In genomic region chr6:131136021-131136847, GRCh38 we compare ENCODE assay signal across 1 cellular context.
A peak's percentile ranks its signal among the peaks of the same experiment; 100 is the strongest.
TF ChIP-seq lines count a peak whose summit lies in the region.

No MANE protein-coding gene starts in this region.

TF ChIP-seq in HepG2, 621 proteins besides CTCF, POLR2A, EP300 and RAD21 (continued from another document and continues in another):
- TF ChIP-seq GZF1 (CRISPR knock-in tag; IDR thresholded peaks at IDR 0.05) (0 out of 2 replicates have a peak, but pooled peaks have one; percentile 41), ZNF274 (CRISPR knock-in tag; IDR thresholded peaks at IDR 0.05) (no peak), MED1 (CRISPR knock-in tag; IDR thresholded peaks at IDR 0.05) (peak; percentile 29), ZNF788 (CRISPR knock-in tag; IDR thresholded peaks at IDR 0.05; ENCODE audit: borderline replicate concordance) (no peak), TAF15 (IDR thresholded peaks at IDR 0.05; ENCODE audit: low read depth, low read length, poor library complexity, severe bottlenecking) (no peak), FOXO1 (CRISPR knock-in tag; IDR thresholded peaks at IDR 0.05) (peak; percentile 10; the same call in 1 of the 2 replicates), ZNF7 (CRISPR knock-in tag; IDR thresholded peaks at IDR 0.05) (no peak), DMAP1 (CRISPR knock-in tag; IDR thresholded peaks at IDR 0.05) (peak; percentile 72), SRF (IDR thresholded peaks at IDR 0.05; ENCODE audit: low read depth, low read length) (peak; percentile 83), TEAD3 (CRISPR knock-in tag; optimal IDR thresholded peaks at IDR 0.05; ENCODE audit: borderline replicate concordance) (peak; percentile 85), ATF7-NPFF (CRISPR knock-in tag; IDR thresholded peaks at IDR 0.05; ENCODE audit: low read depth) (no peak), ZNF335 (CRISPR knock-in tag; IDR thresholded peaks at IDR 0.05) (0 out of 2 replicates have a peak, but pooled peaks have one; percentile 24), CREM (IDR thresholded peaks at IDR 0.05) (no peak; the same call in 1 of the 2 replicates), CREM (CRISPR knock-in tag; IDR thresholded peaks at IDR 0.05) (0 out of 2 replicates have a peak, but pooled peaks have one; percentile 5), ZNF12 (CRISPR knock-in tag; IDR thresholded peaks at IDR 0.05) (0 out of 2 replicates have a peak, but pooled peaks have one; percentile 11), GABPB1 (CRISPR knock-in tag; IDR thresholded peaks at IDR 0.05) (peak; percentile 8; the same call in 1 of the 2 replicates), RCOR2 (CRISPR knock-in tag; IDR thresholded peaks at IDR 0.05) (peak; percentile 72; the same call in 1 of the 2 replicates), RARA (CRISPR knock-in tag; IDR thresholded peaks at IDR 0.05) (peak; percentile 25; the same call in 1 of the 2 replicates), MATR3 (CRISPR knock-in tag; IDR thresholded peaks at IDR 0.05) (no peak), MAFK (conservative IDR thresholded peaks at IDR 0.05 in 1 of 2, IDR thresholded peaks at IDR 0.05 in 1 of 2; ENCODE audit: low read length in 2 of 2) (peak; percentile 38 to 57), RBFOX2 (IDR thresholded peaks at IDR 0.05; ENCODE audit: low read depth, low read length) (no peak), ZKSCAN8 (CRISPR knock-in tag; IDR thresholded peaks at IDR 0.05; ENCODE audit: borderline replicate concordance) (peak; percentile 43; the same call in 1 of the 2 replicates), MTF2 (CRISPR knock-in tag; IDR thresholded peaks at IDR 0.05; ENCODE audit: borderline replicate concordance) (no peak), NBN (conservative IDR thresholded peaks at IDR 0.05) (no peak), ARID5B (CRISPR knock-in tag; IDR thresholded peaks at IDR 0.05) (peak; percentile 14; the same call in 1 of the 2 replicates), NFRKB (IDR thresholded peaks at IDR 0.05) (no peak), KMT2B (CRISPR knock-in tag; IDR thresholded peaks at IDR 0.05) (peak; percentile 91), KLF13 (CRISPR knock-in tag; IDR thresholded peaks at IDR 0.05) (no peak), GLI4 (CRISPR knock-in tag; IDR thresholded peaks at IDR 0.05; ENCODE audit: borderline replicate concordance) (peak; percentile 67; the same call in 1 of the 2 replicates), NCOR1 (IDR thresholded peaks at IDR 0.05; ENCODE audit: borderline replicate concordance, low read length) (peak; percentile 20; the same call in 1 of the 2 replicates), ZNF44 (CRISPR knock-in tag; IDR thresholded peaks at IDR 0.05) (peak; percentile 84; the same call in 1 of the 2 replicates), SP140L (CRISPR knock-in tag; IDR thresholded peaks at IDR 0.05; ENCODE audit: borderline replicate concordance) (no peak), RBM39 (IDR thresholded peaks at IDR 0.05; ENCODE audit: low read depth, low read length, poor library complexity, severe bottlenecking) (no peak), KLF16 (CRISPR knock-in tag; IDR thresholded peaks at IDR 0.05) (0 out of 4 replicates have a peak, but pooled peaks of 1 of the 2 experiments have one; percentile 37), MAFF (IDR thresholded peaks at IDR 0.05; ENCODE audit: low read depth, low read length) (peak; percentile 54), MIXL1 (CRISPR knock-in tag; IDR thresholded peaks at IDR 0.05) (peak; percentile 38; the same call in 1 of the 2 replicates), KMT2A (CRISPR knock-in tag; IDR thresholded peaks at IDR 0.05) (peak; percentile 87), PHF8 (CRISPR knock-in tag; IDR thresholded peaks at IDR 0.05) (0 out of 2 replicates have a peak, but pooled peaks have one; percentile 3), MTF1 (CRISPR knock-in tag; IDR thresholded peaks at IDR 0.05) (peak; percentile 27; the same call in 1 of the 2 replicates), ERF (CRISPR knock-in tag; IDR thresholded peaks at IDR 0.05) (0 out of 2 replicates have a peak, but pooled peaks have one; percentile 32), ZNF468 (CRISPR knock-in tag; IDR thresholded peaks at IDR 0.05) (no peak), RXRB (CRISPR knock-in tag; IDR thresholded peaks at IDR 0.05; ENCODE audit: borderline replicate concordance) (peak; percentile 57; the same call in 1 of the 2 replicates), NONO (IDR thresholded peaks at IDR 0.05) (no peak), NONO (CRISPR knock-in tag; conservative IDR thresholded peaks at IDR 0.05) (0 out of 2 replicates have a peak, but pooled peaks have one; percentile 36), KAT8 (CRISPR knock-in tag; IDR thresholded peaks at IDR 0.05) (0 out of 2 replicates have a peak, but pooled peaks have one; percentile 39), ZNF124 (CRISPR knock-in tag; IDR thresholded peaks at IDR 0.05) (0 out of 2 replicates have a peak, but pooled peaks have one; percentile 28), NR2C2 (CRISPR knock-in tag; IDR thresholded peaks at IDR 0.05; ENCODE audit: borderline replicate concordance) (peak; percentile 74; the same call in 1 of the 2 replicates), ASH2L (IDR thresholded peaks at IDR 0.05; ENCODE audit: insufficient read length, low read depth, low read length) (peak; percentile 81), TAF1 (CRISPR knock-in tag; IDR thresholded peaks at IDR 0.05) (peak; percentile 7; the same call in 1 of the 2 replicates)
- TF ChIP-seq, protein P1, sequence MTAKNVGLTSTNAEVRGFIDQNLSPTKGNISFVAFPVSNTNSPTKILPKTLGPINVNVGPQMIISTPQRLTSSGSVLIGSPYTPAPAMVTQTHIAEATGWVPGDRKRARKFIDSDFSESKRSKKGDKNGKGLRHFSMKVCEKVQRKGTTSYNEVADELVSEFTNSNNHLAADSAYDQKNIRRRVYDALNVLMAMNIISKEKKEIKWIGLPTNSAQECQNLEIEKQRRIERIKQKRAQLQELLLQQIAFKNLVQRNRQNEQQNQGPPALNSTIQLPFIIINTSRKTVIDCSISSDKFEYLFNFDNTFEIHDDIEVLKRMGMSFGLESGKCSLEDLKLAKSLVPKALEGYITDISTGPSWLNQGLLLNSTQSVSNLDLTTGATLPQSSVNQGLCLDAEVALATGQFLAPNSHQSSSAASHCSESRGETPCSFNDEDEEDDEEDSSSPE (CRISPR knock-in tag; IDR thresholded peaks at IDR 0.05): peak; percentile 94
- TF ChIP-seq, protein P2, sequence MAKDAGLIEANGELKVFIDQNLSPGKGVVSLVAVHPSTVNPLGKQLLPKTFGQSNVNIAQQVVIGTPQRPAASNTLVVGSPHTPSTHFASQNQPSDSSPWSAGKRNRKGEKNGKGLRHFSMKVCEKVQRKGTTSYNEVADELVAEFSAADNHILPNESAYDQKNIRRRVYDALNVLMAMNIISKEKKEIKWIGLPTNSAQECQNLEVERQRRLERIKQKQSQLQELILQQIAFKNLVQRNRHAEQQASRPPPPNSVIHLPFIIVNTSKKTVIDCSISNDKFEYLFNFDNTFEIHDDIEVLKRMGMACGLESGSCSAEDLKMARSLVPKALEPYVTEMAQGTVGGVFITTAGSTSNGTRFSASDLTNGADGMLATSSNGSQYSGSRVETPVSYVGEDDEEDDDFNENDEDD (CRISPR knock-in tag; IDR thresholded peaks at IDR 0.05; ENCODE audit: borderline replicate concordance): peak; percentile 90; the same call in 1 of the 2 replicates
- TF ChIP-seq, protein P3, sequence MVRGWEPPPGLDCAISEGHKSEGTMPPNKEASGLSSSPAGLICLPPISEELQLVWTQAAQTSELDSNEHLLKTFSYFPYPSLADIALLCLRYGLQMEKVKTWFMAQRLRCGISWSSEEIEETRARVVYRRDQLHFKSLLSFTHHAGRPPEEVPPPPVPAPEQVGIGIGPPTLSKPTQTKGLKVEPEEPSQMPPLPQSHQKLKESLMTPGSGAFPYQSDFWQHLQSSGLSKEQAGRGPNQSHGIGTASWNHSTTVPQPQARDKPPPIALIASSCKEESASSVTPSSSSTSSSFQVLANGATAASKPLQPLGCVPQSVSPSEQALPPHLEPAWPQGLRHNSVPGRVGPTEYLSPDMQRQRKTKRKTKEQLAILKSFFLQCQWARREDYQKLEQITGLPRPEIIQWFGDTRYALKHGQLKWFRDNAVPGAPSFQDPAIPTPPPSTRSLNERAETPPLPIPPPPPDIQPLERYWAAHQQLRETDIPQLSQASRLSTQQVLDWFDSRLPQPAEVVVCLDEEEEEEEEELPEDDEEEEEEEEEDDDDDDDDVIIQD (CRISPR knock-in tag; IDR thresholded peaks at IDR 0.05; ENCODE audit: low read depth): peak; percentile 39; the same call in 1 of the 2 replicates
- TF ChIP-seq, protein P4, sequence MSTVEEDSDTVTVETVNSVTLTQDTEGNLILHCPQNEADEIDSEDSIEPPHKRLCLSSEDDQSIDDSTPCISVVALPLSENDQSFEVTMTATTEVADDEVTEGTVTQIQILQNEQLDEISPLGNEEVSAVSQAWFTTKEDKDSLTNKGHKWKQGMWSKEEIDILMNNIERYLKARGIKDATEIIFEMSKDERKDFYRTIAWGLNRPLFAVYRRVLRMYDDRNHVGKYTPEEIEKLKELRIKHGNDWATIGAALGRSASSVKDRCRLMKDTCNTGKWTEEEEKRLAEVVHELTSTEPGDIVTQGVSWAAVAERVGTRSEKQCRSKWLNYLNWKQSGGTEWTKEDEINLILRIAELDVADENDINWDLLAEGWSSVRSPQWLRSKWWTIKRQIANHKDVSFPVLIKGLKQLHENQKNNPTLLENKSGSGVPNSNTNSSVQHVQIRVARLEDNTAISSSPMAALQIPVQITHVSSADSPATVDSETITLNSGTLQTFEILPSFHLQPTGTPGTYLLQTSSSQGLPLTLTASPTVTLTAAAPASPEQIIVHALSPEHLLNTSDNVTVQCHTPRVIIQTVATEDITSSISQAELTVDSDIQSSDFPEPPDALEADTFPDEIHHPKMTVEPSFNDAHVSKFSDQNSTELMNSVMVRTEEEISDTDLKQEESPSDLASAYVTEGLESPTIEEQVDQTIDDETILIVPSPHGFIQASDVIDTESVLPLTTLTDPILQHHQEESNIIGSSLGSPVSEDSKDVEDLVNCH (CRISPR knock-in tag; IDR thresholded peaks at IDR 0.05): no peak
- TF ChIP-seq, protein P5, sequence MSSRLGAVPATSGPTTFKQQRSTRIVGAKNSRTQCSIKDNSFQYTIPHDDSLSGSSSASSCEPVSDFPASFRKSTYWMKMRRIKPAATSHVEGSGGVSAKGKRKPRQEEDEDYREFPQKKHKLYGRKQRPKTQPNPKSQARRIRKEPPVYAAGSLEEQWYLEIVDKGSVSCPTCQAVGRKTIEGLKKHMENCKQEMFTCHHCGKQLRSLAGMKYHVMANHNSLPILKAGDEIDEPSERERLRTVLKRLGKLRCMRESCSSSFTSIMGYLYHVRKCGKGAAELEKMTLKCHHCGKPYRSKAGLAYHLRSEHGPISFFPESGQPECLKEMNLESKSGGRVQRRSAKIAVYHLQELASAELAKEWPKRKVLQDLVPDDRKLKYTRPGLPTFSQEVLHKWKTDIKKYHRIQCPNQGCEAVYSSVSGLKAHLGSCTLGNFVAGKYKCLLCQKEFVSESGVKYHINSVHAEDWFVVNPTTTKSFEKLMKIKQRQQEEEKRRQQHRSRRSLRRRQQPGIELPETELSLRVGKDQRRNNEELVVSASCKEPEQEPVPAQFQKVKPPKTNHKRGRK (CRISPR knock-in tag; IDR thresholded peaks at IDR 0.05): no peak
- TF ChIP-seq, protein P6, sequence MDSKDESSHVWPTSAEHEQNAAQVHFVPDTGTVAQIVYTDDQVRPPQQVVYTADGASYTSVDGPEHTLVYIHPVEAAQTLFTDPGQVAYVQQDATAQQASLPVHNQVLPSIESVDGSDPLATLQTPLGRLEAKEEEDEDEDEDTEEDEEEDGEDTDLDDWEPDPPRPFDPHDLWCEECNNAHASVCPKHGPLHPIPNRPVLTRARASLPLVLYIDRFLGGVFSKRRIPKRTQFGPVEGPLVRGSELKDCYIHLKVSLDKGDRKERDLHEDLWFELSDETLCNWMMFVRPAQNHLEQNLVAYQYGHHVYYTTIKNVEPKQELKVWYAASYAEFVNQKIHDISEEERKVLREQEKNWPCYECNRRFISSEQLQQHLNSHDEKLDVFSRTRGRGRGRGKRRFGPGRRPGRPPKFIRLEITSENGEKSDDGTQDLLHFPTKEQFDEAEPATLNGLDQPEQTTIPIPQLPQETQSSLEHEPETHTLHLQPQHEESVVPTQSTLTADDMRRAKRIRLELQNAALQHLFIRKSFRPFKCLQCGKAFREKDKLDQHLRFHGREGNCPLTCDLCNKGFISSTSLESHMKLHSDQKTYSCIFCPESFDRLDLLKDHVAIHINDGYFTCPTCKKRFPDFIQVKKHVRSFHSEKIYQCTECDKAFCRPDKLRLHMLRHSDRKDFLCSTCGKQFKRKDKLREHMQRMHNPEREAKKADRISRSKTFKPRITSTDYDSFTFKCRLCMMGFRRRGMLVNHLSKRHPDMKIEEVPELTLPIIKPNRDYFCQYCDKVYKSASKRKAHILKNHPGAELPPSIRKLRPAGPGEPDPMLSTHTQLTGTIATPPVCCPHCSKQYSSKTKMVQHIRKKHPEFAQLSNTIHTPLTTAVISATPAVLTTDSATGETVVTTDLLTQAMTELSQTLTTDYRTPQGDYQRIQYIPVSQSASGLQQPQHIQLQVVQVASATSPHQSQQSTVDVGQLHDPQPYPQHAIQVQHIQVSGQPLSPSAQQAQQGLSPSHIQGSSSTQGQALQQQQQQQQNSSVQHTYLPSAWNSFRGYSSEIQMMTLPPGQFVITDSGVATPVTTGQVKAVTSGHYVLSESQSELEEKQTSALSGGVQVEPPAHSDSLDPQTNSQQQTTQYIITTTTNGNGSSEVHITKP (CRISPR knock-in tag; IDR thresholded peaks at IDR 0.05; ENCODE audit: low read depth): 0 out of 2 replicates have a peak, but pooled peaks have one; percentile 32
